In genomic region chrX:37746268-37746931, GRCh38 we compare ENCODE assay signal across 8 cellular contexts. TPM values are rescaled to one million over a fixed set of nuclear protein-coding genes. Genes with fewer than 3 reads are reported as not detected.
A peak's percentile ranks its signal among the peaks of the same experiment; 100 is the strongest.
DNase-seq lines count a peak whose midpoint lies in the region; ATAC-seq, FAIRE-seq and TF ChIP-seq lines count a peak whose summit lies in the region.

No MANE protein-coding gene starts in this region.

- no peaks in the 10 kb centered on the region for H4K20me1 ChIP-seq in IMR-90 (ENCODE audit: insufficient read depth, low read length)

- DNase-seq in IMR-90 (no peak), bronchial epithelial cell (ENCODE audit: low read depth) (peak; percentile 13), KG1 (lab: John Stamatoyannopoulos, UW) (no peak), iPS-NIHi11 (ENCODE audit: low spot score) (no peak), RWPE1 (ENCODE audit: low spot score) (no peak), germinal center (ENCODE audit: low spot score) (no peak)

- H2AK9ac ChIP-seq in IMR-90 (replicated peaks; ENCODE audit: low read depth, low read length, poor library complexity): no peak overlapping the region

- H2BK20ac ChIP-seq in IMR-90 (ENCODE audit: low read depth, low read length): no peak overlapping the region

- no peak for TF ChIP-seq RAD21 in IMR-90 (IDR thresholded peaks at IDR 0.05; ENCODE audit: low read length)

- H2BK5ac ChIP-seq in IMR-90 (ENCODE audit: low read depth, low read length, poor library complexity, severe bottlenecking): no peak overlapping the region

- no peak overlapping the region for H3K56ac ChIP-seq in IMR-90 (ENCODE audit: extremely low read depth, insufficient read depth, low read length)

- no peak overlapping the region for H3K4ac ChIP-seq in IMR-90 (ENCODE audit: low read depth, low read length)

- no peak overlapping the region for H3K4me2 ChIP-seq in IMR-90 (ENCODE audit: low read depth, low read length)

- H3K9ac ChIP-seq in IMR-90 (ENCODE audit: low read depth, low read length): no peak overlapping the region

- POLR2A ChIA-PET in IMR-90 (lab: Charles Lee; ENCODE audit: unreplicated experiment) (no interaction called here), RWPE1 (lab: Yijun Ruan, JAX; ENCODE audit: low non-redundant PET) (no interaction called here)

- H2BK120ac ChIP-seq in IMR-90 (ENCODE audit: low read depth, low read length): no peak overlapping the region

- ATAC-seq in GM18508 (IDR thresholded peaks at IDR 0.05; ENCODE audit: insufficient read depth, unreplicated experiment) (peak; percentile 87), GM21619 (IDR thresholded peaks at IDR 0.05; ENCODE audit: unreplicated experiment) (peak; percentile 89), IMR-90 (ENCODE audit: low read depth) (no peak)

- TF ChIP-seq CTCF in IMR-90 (conservative IDR thresholded peaks at IDR 0.05; ENCODE audit: low read depth, low read length) (no peak), bronchial epithelial cell (IDR thresholded peaks at IDR 0.05; ENCODE audit: insufficient read depth, low read length, severe bottlenecking) (no peak), RWPE1 (conservative IDR thresholded peaks at IDR 0.05; ENCODE audit: low read depth) (no peak)

- H3K9me3 ChIP-seq in IMR-90 (ENCODE audit: control insufficient read depth, insufficient read depth, low read length): no peaks in the 10 kb centered on the region

- no peak overlapping the region for H3K23ac ChIP-seq in IMR-90 (ENCODE audit: low read depth, low read length)

- H3K27ac ChIP-seq in IMR-90 (ENCODE audit: insufficient read depth, low read length): no peak overlapping the region
- no peak overlapping the region for H3K27ac ChIP-seq in RWPE1

- intact Hi-C loops in IMR-90 (cut with micrococcal nuclease): no loop called here

- H4K5ac ChIP-seq in IMR-90 (ENCODE audit: low read depth, low read length): no peak overlapping the region

- CTCF ChIA-PET in IMR-90 (lab: Yijun Ruan, JAX): interaction anchor here (0.9 to 1.8 kb wide), 4 partner anchors 9 to 420 kb away, joined by 3 to 21 read pairs (median 6); no protein-coding TSS in a partner anchor
- CTCF ChIA-PET in RWPE1 (lab: Yijun Ruan, JAX): interaction anchor here (0.5 to 1.1 kb wide), 3 partner anchors 83 to 420 kb away, joined by 3 read pairs; no protein-coding TSS in a partner anchor

- peak overlapping the region; percentile 33 for H2AFZ ChIP-seq in IMR-90 (replicated peaks; ENCODE audit: low read length, poor library complexity)

- H3K79me1 ChIP-seq in IMR-90 (ENCODE audit: low read depth in 1 of 2, low read length in 2 of 2): no peaks in the 10 kb centered on the region

- WGBS in IMR-90 (ENCODE audit: extremely low coverage in 2 of 2, insufficient read length in 1 of 2), 2 experiments: no CpG with 5 or more reads among the region's 7 CpGs

- no peak for FAIRE-seq in bronchial epithelial cell (lab: Jason Lieb, UNC)

- dilution Hi-C loops in IMR-90 (cut with HindIII; ENCODE audit: low sequenced_read_pairs, unreplicated experiment): no loop called here

- no peak overlapping the region for H3K18ac ChIP-seq in IMR-90 (ENCODE audit: low read depth, low read length)

- H3K9me1 ChIP-seq in IMR-90 (ENCODE audit: insufficient read depth, low read length): no peaks in the 10 kb centered on the region

- H3K36me3 ChIP-seq in IMR-90 (ENCODE audit: control insufficient read depth, insufficient read depth, low read length) (no peaks in the 10 kb centered on the region), bronchial epithelial cell (ENCODE audit: control insufficient read depth, insufficient read depth, low read length) (no peaks in the 10 kb centered on the region)

- no peaks in the 10 kb centered on the region for H3K4me1 ChIP-seq in IMR-90 (ENCODE audit: control insufficient read depth, insufficient read depth, low read length)

- H3K4me3 ChIP-seq in IMR-90 (ENCODE audit: insufficient read depth, low read depth, low read length) (no peak overlapping the region), bronchial epithelial cell (ENCODE audit: low read depth, low read length) (no peak overlapping the region)

- no peak overlapping the region for H2BK15ac ChIP-seq in IMR-90 (ENCODE audit: low read depth, low read length)

- H2AK5ac ChIP-seq in IMR-90 (ENCODE audit: low read depth, low read length): no peak overlapping the region

- H3K14ac ChIP-seq in IMR-90 (replicated peaks; ENCODE audit: low read depth, low read length): no peak overlapping the region

- no peak overlapping the region for H4K8ac ChIP-seq in IMR-90 (ENCODE audit: low read depth in 2 of 2, low read length in 2 of 2)

- no peak overlapping the region for H4K91ac ChIP-seq in IMR-90 (ENCODE audit: insufficient read depth, low read depth, low read length)

- in situ Hi-C loops in IMR-90 (cut with MboI; ENCODE audit: low sequenced_read_pairs): loop anchor here (10.0 kb wide), 1 partner anchor 428 kb away; no protein-coding TSS in a partner anchor

- H3K27me3 ChIP-seq in IMR-90 (ENCODE audit: control insufficient read depth, insufficient read depth, low read length) (no peaks in the 10 kb centered on the region; the same call in 1 of the 2 replicates), bronchial epithelial cell (ENCODE audit: control insufficient read depth, insufficient read depth, low read length) (peaks cover 1% of the 10 kb centered on the region)

- no peak for TF ChIP-seq POLR2A in IMR-90 (IDR thresholded peaks at IDR 0.05; ENCODE audit: low read depth, low read length)

- no TSS peak for BruUV-seq in IMR-90 (replicated peaks; lab: Mats Ljungman, UMichigan)

TF ChIP-seq in IMR-90, 13 proteins besides CTCF, POLR2A, EP300 and RAD21:
- no peak for TF ChIP-seq MAFK (IDR thresholded peaks at IDR 0.05; ENCODE audit: low read depth, low read length)
- no peak for TF ChIP-seq USF2 (IDR thresholded peaks at IDR 0.05; ENCODE audit: low read depth, low read length)
- no peak for TF ChIP-seq NFE2L2 (IDR thresholded peaks at IDR 0.05; ENCODE audit: low read depth, low read length)
- no peak for TF ChIP-seq CEBPB (IDR thresholded peaks at IDR 0.05; ENCODE audit: low read depth, low read length)
- no peak for TF ChIP-seq RCOR1 (IDR thresholded peaks at IDR 0.05; ENCODE audit: insufficient replicate concordance, low read length)
- TF ChIP-seq SMC3 (IDR thresholded peaks at IDR 0.05; ENCODE audit: low read depth, low read length): no peak
- TF ChIP-seq BHLHE40 (IDR thresholded peaks at IDR 0.05; ENCODE audit: low read depth, low read length): no peak
- no peak for TF ChIP-seq MXI1 (IDR thresholded peaks at IDR 0.05; ENCODE audit: borderline replicate concordance, low read depth, low read length)
- no peak for TF ChIP-seq MAZ (IDR thresholded peaks at IDR 0.05; ENCODE audit: borderline replicate concordance, low read depth, low read length)
- TF ChIP-seq FOS (IDR thresholded peaks at IDR 0.05; ENCODE audit: low read depth, low read length): no peak
- TF ChIP-seq, protein P1, sequence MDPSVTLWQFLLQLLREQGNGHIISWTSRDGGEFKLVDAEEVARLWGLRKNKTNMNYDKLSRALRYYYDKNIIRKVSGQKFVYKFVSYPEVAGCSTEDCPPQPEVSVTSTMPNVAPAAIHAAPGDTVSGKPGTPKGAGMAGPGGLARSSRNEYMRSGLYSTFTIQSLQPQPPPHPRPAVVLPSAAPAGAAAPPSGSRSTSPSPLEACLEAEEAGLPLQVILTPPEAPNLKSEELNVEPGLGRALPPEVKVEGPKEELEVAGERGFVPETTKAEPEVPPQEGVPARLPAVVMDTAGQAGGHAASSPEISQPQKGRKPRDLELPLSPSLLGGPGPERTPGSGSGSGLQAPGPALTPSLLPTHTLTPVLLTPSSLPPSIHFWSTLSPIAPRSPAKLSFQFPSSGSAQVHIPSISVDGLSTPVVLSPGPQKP (IDR thresholded peaks at IDR 0.05; ENCODE audit: borderline replicate concordance, low read depth, low read length): no peak
- TF ChIP-seq CHD1 (IDR thresholded peaks at IDR 0.05; ENCODE audit: low read depth, low read length): no peak
- TF ChIP-seq RFX5 (IDR thresholded peaks at IDR 0.05; ENCODE audit: low read depth, low read length): no peak

RNA-seq across cellular contexts. Expression of gene CYBB, which starts 33.5 kb away (rescaled TPM):
- not detected in 2 replicates for total RNA-seq in IMR-90 (2012; rRNA removed)
- not detected in 2 replicates for polyA plus RNA-seq in IMR-90 (2012; rRNA removed)
- not detected in 2 replicates for polyA plus RNA-seq in IMR-90 (2012; cell fraction: cytosol; rRNA removed)
- 0.08 TPM in 1 of 2 replicates, not detected in the other for polyA plus RNA-seq in IMR-90 (2012; cell fraction: nucleus; rRNA removed; ENCODE audit: low replicate concordance)
- not detected in 2 replicates for total RNA-seq in bronchial epithelial cell
